Comparison of ENCODE assay signal across 8 cellular contexts in genomic region chr1:27724961-27725373, GRCh38. TPM values are rescaled to one million over a fixed set of nuclear protein-coding genes. Genes with fewer than 3 reads are reported as not detected.
DNase-seq lines count a peak whose midpoint lies in the region; ATAC-seq, FAIRE-seq and TF ChIP-seq lines count a peak whose summit lies in the region.

No MANE protein-coding gene starts in this region.

- H4K20me1 ChIP-seq in K562 (replicated peaks; ENCODE audit: control insufficient read depth, insufficient read depth, low read length) = no peaks in the 10 kb centered on the region

- BruUV-seq in K562 (replicated peaks; lab: Mats Ljungman, UMichigan) = TSS peak; percentile 90

- 87% methylated on average over 9 of the region's 9 CpGs for WGBS in K562 (ENCODE audit: insufficient coverage, low coverage, missing lambda C conversion rate)
- WGBS in testis, 2 donors = 32 to 41% methylated on average over 8 to 9 of the region's 9 CpGs

- TF ChIP-seq EP300 in K562 (IDR thresholded peaks at IDR 0.05; ENCODE audit: low read length) = no peak

- H3K4me1 ChIP-seq in K562 (replicated peaks in 1 of 2; ENCODE audit: control insufficient read depth in 2 of 2, insufficient read depth in 2 of 2, low read length in 2 of 2) (peaks cover 13 to 18% of the 10 kb centered on the region in 2 experiments; a peak in 4 of 5 replicates), testis (peaks cover 24% of the 10 kb centered on the region)

- peak overlapping the region; percentile 98 for H2AFZ ChIP-seq in K562 (ENCODE audit: low read depth, low read length)

- H3K9me3 ChIP-seq in K562 (replicated peaks; ENCODE audit: control insufficient read depth, insufficient read depth, low read depth, low read length) (no peaks in the 10 kb centered on the region), testis (no peaks in the 10 kb centered on the region)

- DNase-seq in NCI-H524 (lab: John Stamatoyannopoulos, UW) (peak; percentile 13 to 25), NCI-H524 treated with DMSO at 0.1 percent for 48 hours (lab: John Stamatoyannopoulos, UW) (no peak), NCI-H2196 treated with DMSO at 0.1 percent for 48 hours (lab: John Stamatoyannopoulos, UW; ENCODE audit: unreplicated experiment) (peak; percentile 81), K562 (ENCODE audit: extremely low read depth in 1 of 4, low spot score in 3 of 4) (peak in 3 of 4 experiments; percentile 21 to 32 (median 32)), left colon (peak; percentile 32), testis (peak; percentile 64)

- no peak for TF ChIP-seq RAD21 in K562 (CRISPR knock-in tag; conservative IDR thresholded peaks at IDR 0.05 in 1 of 2, IDR thresholded peaks at IDR 0.05 in 1 of 2)

- in situ Hi-C loops in K562 (cut with MboI) = no loop called here

- H3K36me3 ChIP-seq in K562 (ENCODE audit: control insufficient read depth, insufficient read depth, low read length) (peaks cover 6% of the 10 kb centered on the region; the same call in 1 of the 3 replicates), testis (ENCODE audit: low read depth, missing control alignments) (no peaks in the 10 kb centered on the region)

- TF ChIP-seq POLR2A in K562 (conservative IDR thresholded peaks at IDR 0.05) = no peak
- TF ChIP-seq POLR2A in testis (IDR thresholded peaks at IDR 0.05) = no peak

- FAIRE-seq in K562 (lab: Jason Lieb, UNC) = no peak

- H3K27ac ChIP-seq in K562 (ENCODE audit: extremely low read depth, low read depth, low read length) = peak overlapping the region; percentile 72
- peak overlapping the region; percentile 91 to 92 for H3K27ac ChIP-seq in testis

- H3K79me2 ChIP-seq in K562 (ENCODE audit: control insufficient read depth, insufficient read depth, low read length) = peaks cover 6% of the 10 kb centered on the region; the same call in 1 of the 3 replicates

- intact Hi-C loops in K562 (cut with micrococcal nuclease) = loop anchor here (1.0 kb wide), 1 partner anchor 53 kb away; the partner anchor contains the start of gene IFI6
- intact Hi-C loops in left colon (cut with DNase I, micrococcal nuclease) = loop anchor here in 1 of 2 donors (5.0 kb wide), 1 partner anchor 53 kb away; the partner anchor contains the start of gene IFI6
- intact Hi-C loops in testis (cut with DNase I; ENCODE audit: low total_unique reads) = no loop called here

- no peak for TF ChIP-seq CTCF in K562 (IDR thresholded peaks at IDR 0.05 in 2 of 3, conservative IDR thresholded peaks at IDR 0.05 in 1 of 3; ENCODE audit: insufficient read depth in 2 of 3, low read depth in 1 of 3, low read length in 3 of 3)
- TF ChIP-seq CTCF in testis (IDR thresholded peaks at IDR 0.05) = no peak

- ATAC-seq in K562 (no peak), left colon (no peak), HG02852 (IDR thresholded peaks at IDR 0.05; ENCODE audit: unreplicated experiment) (no peak), GM18907 (IDR thresholded peaks at IDR 0.05; ENCODE audit: unreplicated experiment) (no peak)

- CTCF ChIA-PET in K562 (lab: Yijun Ruan, JAX; ENCODE audit: low intra/inter-chr PET ratio) = interaction anchor here (0.5 to 0.6 kb wide), 2 partner anchors 104 to 255 kb away, joined by 3 read pairs; no protein-coding TSS in a partner anchor

- H3K4me3 ChIP-seq in K562 (0 out of 2 replicates have a peak overlapping the region, but pooled peaks have one; percentile 16), testis (peak overlapping the region; percentile 83 to 91)

- POLR2A ChIA-PET in K562 (lab: Yijun Ruan, JAX) = interaction anchor here (0.5 to 1.4 kb wide), 14 partner anchors 10 to 1163 kb away, joined by 3 to 13 read pairs (median 4); partner anchors contain the start of genes SLC9A1 and STX12

- H3K4me2 ChIP-seq in K562 (ENCODE audit: insufficient read depth, low read length) = peak overlapping the region; percentile 72

- no peaks in the 10 kb centered on the region for H3K9me1 ChIP-seq in K562 (ENCODE audit: control insufficient read depth, insufficient read depth, low read length)

- H3K9ac ChIP-seq in K562 (ENCODE audit: insufficient read depth in 1 of 2, low read depth in 2 of 2, low read length in 2 of 2) = peak overlapping the region; percentile 39 to 59

- no peaks in the 10 kb centered on the region for H3K27me3 ChIP-seq in K562 (ENCODE audit: control insufficient read depth in 2 of 2, insufficient read depth in 2 of 2, low read length in 2 of 2)
- H3K27me3 ChIP-seq in testis = no peaks in the 10 kb centered on the region

TF ChIP-seq in K562, 482 proteins besides CTCF, POLR2A, EP300 and RAD21 (continues in another document):
- TF ChIP-seq SPI1 (IDR thresholded peaks at IDR 0.05; ENCODE audit: borderline replicate concordance, low read depth, low read length) = peak; percentile 40; the same call in 1 of the 2 replicates
- 0 out of 2 replicates have a peak, but pooled peaks have one; percentile 15 for TF ChIP-seq HDAC8 (tag; IDR thresholded peaks at IDR 0.05)

RNA-seq across cellular contexts. Expression of gene FAM76A, which starts 0.8 kb away (rescaled TPM):
- 12.3 and 13.2 TPM in 2 replicates for total RNA-seq in K562 (2011; cell fraction: chromatin; rRNA removed; ENCODE audit: low replicate concordance)
- total RNA-seq in K562 (2011; cell fraction: nucleolus; rRNA removed) = 6.0 and 6.4 TPM in 2 replicates
- total RNA-seq in K562 (2011; cell fraction: nucleoplasm; rRNA removed) = 10.6 and 13.1 TPM in 2 replicates
- total RNA-seq in K562 (2014; rRNA removed) = 14.3 and 14.6 TPM in 2 replicates
- total RNA-seq in K562 (2014; rRNA removed; fragmentation: Illumina TruSeq; extraction: Trizol) = 13.0 and 16.4 TPM in 2 replicates
- total RNA-seq in K562 (2015; rRNA removed; fragmentation: Illumina TruSeq; extraction: Trizol) = 11.9 and 13.1 TPM in 2 replicates
- 10.8 and 12.4 TPM in 2 replicates for total RNA-seq in K562 (2021)
- 9.7 and 11.0 TPM in 2 replicates for polyA plus RNA-seq in K562 (2011; rRNA removed)
- 2.8 and 5.7 TPM in 2 replicates for polyA plus RNA-seq in K562 (2011; cell fraction: cytosol; rRNA removed)
- polyA plus RNA-seq in K562 (2011; cell fraction: nucleus; rRNA removed) = 8.8 and 11.1 TPM in 2 replicates
- 7.7 and 8.6 TPM in 2 replicates for polyA plus RNA-seq in K562 (2012)
- polyA plus RNA-seq in K562 (2014; fragmentation: Illumina TruSeq; extraction: Trizol) = 7.8 and 11.3 TPM in 2 replicates
- 10 to 100 TPM in 1 of 2 experiments, 1 to 10 TPM in 1; 9.5 to 14.6 TPM for polyA plus RNA-seq in K562 (2014; fragmentation: Nextera tagmentation; extraction: Ambion mirVana)
- polyA plus RNA-seq in K562 (2014; rRNA removed) = 11.4 and 13.6 TPM in 2 replicates
- 14.6 and 19.8 TPM in 2 replicates for polyA minus RNA-seq in K562 (2011; rRNA and poly(A)+ RNA removed)
- polyA minus RNA-seq in K562 (2011; cell fraction: cytosol; rRNA and poly(A)+ RNA removed) = 2.8 and 12.1 TPM in 2 replicates
- 5.1 and 11.2 TPM in 2 replicates for polyA minus RNA-seq in K562 (2011; cell fraction: nucleus; rRNA and poly(A)+ RNA removed)
- total RNA-seq in left colon = 10 to 100 TPM; 13.9 to 15.4 TPM
- total RNA-seq in testis = 10 to 100 TPM; 22.6 to 23.0 TPM
- 26.6 TPM for polyA plus RNA-seq in testis (ENCODE audit: insufficient read depth, low read depth, low replicate concordance)

RNA-seq across cellular contexts. Expression of gene STX12, which starts 48.1 kb away (rescaled TPM):
- 38.9 and 95.6 TPM in 2 replicates for total RNA-seq in K562 (2011; cell fraction: chromatin; rRNA removed; ENCODE audit: low replicate concordance)
- total RNA-seq in K562 (2011; cell fraction: nucleolus; rRNA removed) = 20.0 and 21.6 TPM in 2 replicates
- 42.5 and 46.3 TPM in 2 replicates for total RNA-seq in K562 (2011; cell fraction: nucleoplasm; rRNA removed)
- total RNA-seq in K562 (2014; rRNA removed) = 18.2 and 27.2 TPM in 2 replicates
- total RNA-seq in K562 (2014; rRNA removed; fragmentation: Illumina TruSeq; extraction: Trizol) = 27.1 and 31.5 TPM in 2 replicates
- total RNA-seq in K562 (2015; rRNA removed; fragmentation: Illumina TruSeq; extraction: Trizol) = 24.7 and 25.7 TPM in 2 replicates
- total RNA-seq in K562 (2021) = 23.1 and 23.8 TPM in 2 replicates
- 18.4 and 24.4 TPM in 2 replicates for polyA plus RNA-seq in K562 (2011; rRNA removed)
- polyA plus RNA-seq in K562 (2011; cell fraction: cytosol; rRNA removed) = 9.6 and 15.1 TPM in 2 replicates
- 23.7 and 41.6 TPM in 2 replicates for polyA plus RNA-seq in K562 (2011; cell fraction: nucleus; rRNA removed)
- polyA plus RNA-seq in K562 (2012) = 14.9 and 21.8 TPM in 2 replicates
- 26.9 and 31.3 TPM in 2 replicates for polyA plus RNA-seq in K562 (2014; fragmentation: Illumina TruSeq; extraction: Trizol)
- polyA plus RNA-seq in K562 (2014; fragmentation: Nextera tagmentation; extraction: Ambion mirVana) = 10 to 100 TPM; 23.1 to 27.4 TPM
- 16.9 and 18.6 TPM in 2 replicates for polyA plus RNA-seq in K562 (2014; rRNA removed)
- 20.1 and 32.5 TPM in 2 replicates for polyA minus RNA-seq in K562 (2011; rRNA and poly(A)+ RNA removed)
- polyA minus RNA-seq in K562 (2011; cell fraction: cytosol; rRNA and poly(A)+ RNA removed) = 9.1 and 14.3 TPM in 2 replicates
- polyA minus RNA-seq in K562 (2011; cell fraction: nucleus; rRNA and poly(A)+ RNA removed) = 12.3 and 14.1 TPM in 2 replicates
- 10 to 100 TPM; 64.0 to 68.8 TPM for total RNA-seq in left colon
- total RNA-seq in testis = 10 to 100 TPM; 39.1 to 46.7 TPM
- 32.0 TPM for polyA plus RNA-seq in testis (ENCODE audit: insufficient read depth, low read depth, low replicate concordance)

RNA-seq across cellular contexts. Expression of gene IFI6, which starts 53.0 kb away (rescaled TPM):
- total RNA-seq in K562 (2011; cell fraction: chromatin; rRNA removed; ENCODE audit: low replicate concordance) = 0.67 TPM in 1 of 2 replicates, not detected in the other
- 2.6 and 3.8 TPM in 2 replicates for total RNA-seq in K562 (2011; cell fraction: nucleolus; rRNA removed)
- 1.1 and 2.4 TPM in 2 replicates for total RNA-seq in K562 (2011; cell fraction: nucleoplasm; rRNA removed)
- total RNA-seq in K562 (2014; rRNA removed) = 4.5 and 4.7 TPM in 2 replicates
- total RNA-seq in K562 (2014; rRNA removed; fragmentation: Illumina TruSeq; extraction: Trizol) = 0.99 and 1.0 TPM in 2 replicates
- total RNA-seq in K562 (2015; rRNA removed; fragmentation: Illumina TruSeq; extraction: Trizol) = 1.6 and 2.2 TPM in 2 replicates
- total RNA-seq in K562 (2021) = 3.8 and 5.0 TPM in 2 replicates
- 2.0 and 2.7 TPM in 2 replicates for polyA plus RNA-seq in K562 (2011; rRNA removed)
- polyA plus RNA-seq in K562 (2011; cell fraction: cytosol; rRNA removed) = 3.4 and 3.9 TPM in 2 replicates
- 0.55 and 1.0 TPM in 2 replicates for polyA plus RNA-seq in K562 (2011; cell fraction: nucleus; rRNA removed)
- polyA plus RNA-seq in K562 (2012) = 8.1 and 10.3 TPM in 2 replicates
- 2.4 and 2.9 TPM in 2 replicates for polyA plus RNA-seq in K562 (2014; fragmentation: Illumina TruSeq; extraction: Trizol)
- polyA plus RNA-seq in K562 (2014; fragmentation: Nextera tagmentation; extraction: Ambion mirVana) = under 1 TPM; 0.17 to 0.76 TPM
- polyA plus RNA-seq in K562 (2014; rRNA removed) = 4.0 and 4.4 TPM in 2 replicates
- polyA minus RNA-seq in K562 (2011; rRNA and poly(A)+ RNA removed) = 0.60 TPM in 1 of 2 replicates, not detected in the other
- 1.4 and 2.8 TPM in 2 replicates for polyA minus RNA-seq in K562 (2011; cell fraction: cytosol; rRNA and poly(A)+ RNA removed)
- polyA minus RNA-seq in K562 (2011; cell fraction: nucleus; rRNA and poly(A)+ RNA removed) = not detected in 2 replicates
- 10 to 100 TPM; 15.7 to 19.6 TPM for total RNA-seq in left colon
- total RNA-seq in testis = 100 to 1,000 TPM; 120 to 288 TPM
- 88.9 TPM for polyA plus RNA-seq in testis (ENCODE audit: insufficient read depth, low read depth, low replicate concordance)

Comparison
In these comparisons a context has a peak if more than half of its experiments do, and no peak if none do; other contexts are left out.
1. RNA of gene IFI6, which starts 53.0 kb away (total RNA-seq): 120 to 288 TPM in testis; 15.7 to 19.6 TPM in left colon and 0.67 to 5.0 TPM in K562; every median in the first group is over 4 times any median in the second.